Comparison of ENCODE assay signal across 17 cellular contexts in the genomic region with DNA sequence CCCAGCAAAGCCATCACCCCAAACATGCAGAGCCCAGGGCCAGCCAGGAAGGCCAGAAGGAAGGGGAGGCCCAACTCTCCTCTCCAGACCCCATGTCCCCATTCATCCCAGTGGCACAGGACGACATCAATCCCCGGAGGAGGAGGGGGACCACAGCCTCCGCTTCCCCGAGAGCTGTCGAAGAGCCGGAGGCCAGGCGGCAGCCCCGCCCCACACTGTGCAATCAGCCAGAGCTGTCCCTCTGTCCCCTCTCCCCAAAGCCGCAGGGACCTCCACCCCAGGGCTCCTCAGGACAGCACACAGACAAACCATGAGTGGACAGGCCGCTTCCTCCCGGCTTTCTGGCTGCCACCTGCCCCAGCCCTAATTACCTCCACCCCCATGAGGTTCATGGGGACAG.
"Had no signal": no experiment of that assay in that cellular context is flagged by ENCODE, and none has a peak within 500 bp of the region (broad histone marks: within the 10 kb centered on the region; RNA-seq: fewer than 3 reads in every experiment).

No MANE protein-coding gene starts in this region.

- H2AFZ ChIP-seq: hepatocyte had no signal

- H3K4me3 Mint-ChIP-seq: activated naive CD8-positive, alpha-beta T cell treated with anti-CD3 and anti-CD28 coated beads, Interleukin-2, amount 10 ng/mL, durations not matched to agents 7 days and 5 days; neural crest cell had no signal

- H3K27me3 Mint-ChIP-seq: activated naive CD8-positive, alpha-beta T cell treated with anti-CD3 and anti-CD28 coated beads, Interleukin-2, amount 10 ng/mL, durations not matched to agents 7 days and 5 days had no signal

- H3K27ac ChIP-seq: cardiac muscle cell, epithelial cell of prostate, hepatocyte, pancreas, vagina had no signal

- FAIRE-seq: colon, pancreas had no signal

- H3K4me2 ChIP-seq: hepatocyte had no signal

- H3K9me3 Mint-ChIP-seq: activated naive CD8-positive, alpha-beta T cell treated with anti-CD3 and anti-CD28 coated beads, Interleukin-2, amount 10 ng/mL, durations not matched to agents 7 days and 5 days; activated T-helper 2 cell treated with anti-CD3 and anti-CD28 coated beads, Interferon-gamma antibody, Interleukin-2, Interleukin-4, amounts not matched to agents 10 μg/mL and 5 μg/mL and 100 μg/mL, durations not matched to agents 14 hours and 24 hours and 36 hours; neural crest cell had no signal

- H3K9me3 ChIP-seq: pancreas, stomach, vagina had no signal

- H3K27me3 ChIP-seq: cardiac muscle cell, hepatocyte, pancreas, stomach, vagina had no signal

- H3K4me3 ChIP-seq: cardiac muscle cell, hepatocyte, pancreas, stomach, vagina had no signal

- H3K27ac Mint-ChIP-seq: activated naive CD8-positive, alpha-beta T cell treated with anti-CD3 and anti-CD28 coated beads, Interleukin-2, amount 10 ng/mL, durations not matched to agents 7 days and 5 days; activated T-helper 2 cell treated with anti-CD3 and anti-CD28 coated beads, Interferon-gamma antibody, Interleukin-2, Interleukin-4, amounts not matched to agents 10 μg/mL and 5 μg/mL and 100 μg/mL, durations not matched to agents 14 hours and 24 hours and 36 hours had no signal

- DNase-seq: activated CD4-positive, alpha-beta T cell treated with anti-CD3 and anti-CD28 coated beads for 1 hour; activated CD4-positive, alpha-beta T cell treated with anti-CD3 and anti-CD28 coated beads, Interleukin-2, amount 50 U/mL, for 48 hours; activated naive CD8-positive, alpha-beta T cell treated with anti-CD3 and anti-CD28 coated beads, Interleukin-2, amount 10 ng/mL, durations not matched to agents 7 days and 5 days; aorta; effector memory CD4-positive, alpha-beta T cell; pancreas; stimulated activated CD4-positive, alpha-beta T cell treated with anti-CD3 and anti-CD28 coated beads, Interleukin-15, amount 100 ng/mL, for 24 hours; stimulated activated CD4-positive, alpha-beta T cell treated with anti-CD3 and anti-CD28 coated beads, Interleukin-4, amount 100 ng/mL, for 24 hours; stomach; T-helper 9 cell had no signal
